ENCODE assay signal across 8 cellular contexts in the genomic region with DNA sequence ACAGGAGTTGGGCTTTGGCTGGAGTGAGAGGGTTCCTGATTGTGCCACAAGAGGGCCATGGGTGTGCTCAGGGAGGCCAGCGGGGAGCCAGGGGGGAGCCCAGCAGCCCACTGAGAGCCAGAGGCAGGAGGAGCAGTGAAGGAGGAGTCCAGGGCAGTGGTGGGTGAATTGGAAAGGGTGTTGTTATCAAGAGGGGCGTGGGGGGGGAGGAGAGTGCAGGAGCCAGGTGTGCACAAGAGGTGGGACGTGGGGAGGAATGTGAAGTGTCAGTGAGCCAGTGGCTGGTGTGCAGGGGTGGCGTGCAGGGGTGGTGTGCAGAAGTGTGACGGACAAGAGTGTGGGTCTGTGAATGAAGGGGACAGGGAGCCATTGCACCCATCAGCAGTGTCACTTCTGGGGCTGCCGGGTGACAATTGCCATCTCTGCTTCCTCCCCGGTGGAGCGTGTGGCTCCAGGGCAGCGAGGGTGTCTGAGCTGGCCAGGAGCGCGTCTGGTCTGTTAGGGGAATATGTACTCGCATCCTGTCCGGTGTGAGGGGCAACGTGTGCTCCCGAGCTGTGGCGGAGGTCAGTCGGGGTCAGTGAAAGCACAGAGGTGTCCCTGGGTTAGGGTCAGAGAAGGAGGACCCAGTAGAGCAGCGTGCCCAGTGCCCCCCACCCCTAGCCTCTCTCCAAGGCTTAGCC. TPM values are rescaled to one million over a fixed set of nuclear protein-coding genes. Genes with fewer than 3 reads are reported as not detected.
DNase-seq lines count a peak whose midpoint lies in the region; ATAC-seq, FAIRE-seq and TF ChIP-seq lines count a peak whose summit lies in the region.

No MANE protein-coding gene starts in this region.

- no peak overlapping the region for H3K27ac ChIP-seq in A673 (ENCODE audit: low read depth, low read length, poor library complexity, severe bottlenecking)
- peak overlapping the region; percentile 51 for H3K27ac ChIP-seq in SJCRH30
- no peak overlapping the region for H3K27ac ChIP-seq in ectodermal cell (ENCODE audit: insufficient read depth, low read depth, low read length, poor library complexity, severe bottlenecking)
- no peak overlapping the region for H3K27ac ChIP-seq in mesodermal cell (ENCODE audit: low read depth, low read length, severe bottlenecking)

- CTCF ChIA-PET in A673 (lab: Charles Lee), result interaction anchor here (0.7 to 1.9 kb wide), 3 partner anchors 11 to 1405 kb away, joined by 3 to 7 read pairs (median 7); no protein-coding TSS in a partner anchor

- no peaks in the 10 kb centered on the region for H3K9me3 ChIP-seq in A673 (ENCODE audit: low read depth, low read length, poor library complexity, severe bottlenecking)
- H3K9me3 ChIP-seq in SJCRH30 (replicated peaks), result no peaks in the 10 kb centered on the region
- H3K9me3 ChIP-seq in ectodermal cell (ENCODE audit: control insufficient read depth, low read length), result no peaks in the 10 kb centered on the region
- H3K9me3 ChIP-seq in mesodermal cell (ENCODE audit: control insufficient read depth, low read length), result no peaks in the 10 kb centered on the region

- BruUV-seq in A673 (replicated peaks; lab: Mats Ljungman, UMichigan), result no TSS peak

- DNase-seq in A673 (ENCODE audit: low spot score) (peak; percentile 63), GM12891 (ENCODE audit: insufficient read length, low spot score) (no peak), SJCRH30 (peak; percentile 29 to 57), NCI-H2196 (lab: John Stamatoyannopoulos, UW; ENCODE audit: unreplicated experiment) (no peak)

- no peak for TF ChIP-seq POLR2A in GM12891 (IDR thresholded peaks at IDR 0.05; ENCODE audit: low read depth, low read length)

- ATAC-seq in HG02588 (IDR thresholded peaks at IDR 0.05; ENCODE audit: unreplicated experiment) (no peak), GM18909 (IDR thresholded peaks at IDR 0.05; ENCODE audit: poor library complexity, unreplicated experiment) (no peak)

- WGBS in ectodermal cell, 2 experiments, result 20 to 22% methylated on average over 18 of the region's 18 CpGs
- WGBS in mesodermal cell (ENCODE audit: insufficient coverage in 2 of 2), 2 experiments, result 40 to 55% methylated on average over 8 to 9 of the region's 18 CpGs

- FAIRE-seq in GM12891 (lab: Jason Lieb, UNC), result peak; percentile 89

- H3K36me3 ChIP-seq in A673 (ENCODE audit: insufficient read depth, low read length, poor library complexity, severe bottlenecking) (no peaks in the 10 kb centered on the region), SJCRH30 (0 out of 2 replicates have a peak, but pooled peaks cover 8% of the 10 kb centered on the region), ectodermal cell (ENCODE audit: control insufficient read depth, insufficient read depth, low read length) (no peaks in the 10 kb centered on the region), mesodermal cell (ENCODE audit: control insufficient read depth, insufficient read depth, low read length) (no peaks in the 10 kb centered on the region)

- H3K27me3 ChIP-seq in A673 (replicated peaks; ENCODE audit: insufficient read depth, low read depth, low read length, poor library complexity) (no peaks in the 10 kb centered on the region), SJCRH30 (no peaks in the 10 kb centered on the region), ectodermal cell (ENCODE audit: control insufficient read depth, insufficient read depth, low read length, poor library complexity, severe bottlenecking) (peaks cover 70% of the 10 kb centered on the region)

- intact Hi-C loops in A673 (cut with micrococcal nuclease; ENCODE audit: unreplicated experiment), result no loop called here

- H3K4me1 ChIP-seq in A673 (ENCODE audit: insufficient read depth, low read length, poor library complexity, severe bottlenecking), result peaks cover 45% of the 10 kb centered on the region
- peaks cover 36% of the 10 kb centered on the region for H3K4me1 ChIP-seq in SJCRH30
- peaks cover 47% of the 10 kb centered on the region for H3K4me1 ChIP-seq in ectodermal cell (ENCODE audit: control insufficient read depth, insufficient read depth, low read length)
- H3K4me1 ChIP-seq in mesodermal cell (ENCODE audit: control insufficient read depth, insufficient read depth, low read length, poor library complexity, severe bottlenecking), result peaks cover 47% of the 10 kb centered on the region

- POLR2A ChIA-PET in A673 (lab: Charles Lee; ENCODE audit: low non-redundant PET), result no interaction called here

- peak; percentile 52 for TF ChIP-seq CTCF in A673 (conservative IDR thresholded peaks at IDR 0.05; ENCODE audit: low read depth, low read length)

- H3K4me3 ChIP-seq in A673 (ENCODE audit: low read depth, low read length, poor library complexity, severe bottlenecking) (peak overlapping the region; percentile 74), SJCRH30 (peak overlapping the region; percentile 99), ectodermal cell (ENCODE audit: insufficient read depth, low read depth, low read length) (peak overlapping the region; percentile 12), mesodermal cell (ENCODE audit: extremely low read depth, insufficient read depth, low read length, poor library complexity, severe bottlenecking) (peak overlapping the region; percentile 79)

TF ChIP-seq in GM12891, 5 proteins besides CTCF, POLR2A, EP300 and RAD21:
- no peak for TF ChIP-seq POU2F2 (IDR thresholded peaks at IDR 0.05; ENCODE audit: low read depth, low read length)
- TF ChIP-seq POLR2AphosphoS5 (IDR thresholded peaks at IDR 0.05; ENCODE audit: low read depth, low read length), result no peak
- no peak for TF ChIP-seq PAX5 (IDR thresholded peaks at IDR 0.05; ENCODE audit: insufficient read depth, low read length, severe bottlenecking)
- no peak for TF ChIP-seq TAF1 (IDR thresholded peaks at IDR 0.05; ENCODE audit: low read depth, low read length)
- TF ChIP-seq SPI1 (IDR thresholded peaks at IDR 0.05; ENCODE audit: low read depth, low read length), result no peak

RNA-seq across cellular contexts. Expression of gene CLCF1, which starts 1.7 kb away (rescaled TPM):
- total RNA-seq in A673 (2021), result 0.69 and 0.87 TPM in 2 replicates
- 0.85 TPM for polyA plus RNA-seq in GM12891 (2012; ENCODE audit: low read depth, missing spikeins)
- total RNA-seq in SJCRH30 (2014; rRNA removed; shearing (Covaris generic)), result 5.2 and 6.1 TPM in 2 replicates
- polyA plus RNA-seq in ectodermal cell (2013, experiment 1 of 4), result 0.83 TPM
- 1.00 TPM for polyA plus RNA-seq in ectodermal cell (2013, experiment 2 of 4)
- 0.75 TPM for polyA plus RNA-seq in ectodermal cell (2013, experiment 3 of 4)
- 0.77 TPM for polyA plus RNA-seq in ectodermal cell (2013, experiment 4 of 4)
- polyA plus RNA-seq in mesodermal cell (2013, experiment 1 of 2), result 5.1 TPM
- polyA plus RNA-seq in mesodermal cell (2013, experiment 2 of 2), result 4.8 TPM

RNA-seq across cellular contexts. Expression of gene POLD4, which starts 18.3 kb away (rescaled TPM):
- total RNA-seq in A673 (2021), result 13.2 and 14.3 TPM in 2 replicates
- polyA plus RNA-seq in GM12891 (2012; ENCODE audit: low read depth, missing spikeins), result 161 TPM
- total RNA-seq in SJCRH30 (2014; rRNA removed; shearing (Covaris generic)), result 35.4 and 37.5 TPM in 2 replicates
- polyA plus RNA-seq in ectodermal cell (2013, experiment 1 of 4), result 15.2 TPM
- polyA plus RNA-seq in ectodermal cell (2013, experiment 2 of 4), result 13.3 TPM
- polyA plus RNA-seq in ectodermal cell (2013, experiment 3 of 4), result 12.4 TPM
- 16.6 TPM for polyA plus RNA-seq in ectodermal cell (2013, experiment 4 of 4)
- 67.2 TPM for polyA plus RNA-seq in mesodermal cell (2013, experiment 1 of 2)
- 56.7 TPM for polyA plus RNA-seq in mesodermal cell (2013, experiment 2 of 2)

RNA-seq across cellular contexts. Expression of gene RAD9A, which starts 20.1 kb away (rescaled TPM):
- total RNA-seq in A673 (2021), result 43.0 and 55.0 TPM in 2 replicates
- 17.9 TPM for polyA plus RNA-seq in GM12891 (2012; ENCODE audit: low read depth, missing spikeins)
- 9.4 and 11.7 TPM in 2 replicates for total RNA-seq in SJCRH30 (2014; rRNA removed; shearing (Covaris generic))
- polyA plus RNA-seq in ectodermal cell (2013, experiment 1 of 4), result 24.4 TPM
- 27.0 TPM for polyA plus RNA-seq in ectodermal cell (2013, experiment 2 of 4)
- polyA plus RNA-seq in ectodermal cell (2013, experiment 3 of 4), result 28.5 TPM
- polyA plus RNA-seq in ectodermal cell (2013, experiment 4 of 4), result 24.8 TPM
- polyA plus RNA-seq in mesodermal cell (2013, experiment 1 of 2), result 18.3 TPM
- 17.7 TPM for polyA plus RNA-seq in mesodermal cell (2013, experiment 2 of 2)

RNA-seq across cellular contexts. Expression of gene PPP1CA, which starts 30.0 kb away (rescaled TPM):
- total RNA-seq in A673 (2021), result 239 TPM in 2 replicates
- 202 TPM for polyA plus RNA-seq in GM12891 (2012; ENCODE audit: low read depth, missing spikeins)
- total RNA-seq in SJCRH30 (2014; rRNA removed; shearing (Covaris generic)), result 169 and 197 TPM in 2 replicates
- polyA plus RNA-seq in ectodermal cell (2013, experiment 1 of 4), result 217 TPM
- polyA plus RNA-seq in ectodermal cell (2013, experiment 2 of 4), result 196 TPM
- polyA plus RNA-seq in ectodermal cell (2013, experiment 3 of 4), result 157 TPM
- polyA plus RNA-seq in ectodermal cell (2013, experiment 4 of 4), result 160 TPM
- 238 TPM for polyA plus RNA-seq in mesodermal cell (2013, experiment 1 of 2)
- polyA plus RNA-seq in mesodermal cell (2013, experiment 2 of 2), result 192 TPM

RNA-seq across cellular contexts. Expression of gene TBC1D10C, which starts 32.2 kb away (rescaled TPM):
- total RNA-seq in A673 (2021), result not detected in 2 replicates
- 37.0 TPM for polyA plus RNA-seq in GM12891 (2012; ENCODE audit: low read depth, missing spikeins)
- total RNA-seq in SJCRH30 (2014; rRNA removed; shearing (Covaris generic)), result not detected in 2 replicates
- 0.91 TPM for polyA plus RNA-seq in ectodermal cell (2013, experiment 1 of 4)
- polyA plus RNA-seq in ectodermal cell (2013, experiment 2 of 4), result 1.2 TPM
- polyA plus RNA-seq in ectodermal cell (2013, experiment 3 of 4), result 0.69 TPM
- polyA plus RNA-seq in ectodermal cell (2013, experiment 4 of 4), result 0.45 TPM
- 1.8 TPM for polyA plus RNA-seq in mesodermal cell (2013, experiment 1 of 2)
- polyA plus RNA-seq in mesodermal cell (2013, experiment 2 of 2), result 0.91 TPM

Comparison
In these comparisons a context has a peak if more than half of its experiments do, and no peak if none do; other contexts are left out.
1. DNase-seq: peak in A673 (single experiment) and SJCRH30 (2 of 2); none in GM12891 (single experiment) and NCI-H2196 (single experiment).
2. H3K4me3 ChIP-seq: peak in every context shown above with its lines; median percentile 99 in SJCRH30; 79 in mesodermal cell; 74 in A673; 12 in ectodermal cell.